37 cellular contexts compared by ENCODE assay signal in the genomic region with DNA sequence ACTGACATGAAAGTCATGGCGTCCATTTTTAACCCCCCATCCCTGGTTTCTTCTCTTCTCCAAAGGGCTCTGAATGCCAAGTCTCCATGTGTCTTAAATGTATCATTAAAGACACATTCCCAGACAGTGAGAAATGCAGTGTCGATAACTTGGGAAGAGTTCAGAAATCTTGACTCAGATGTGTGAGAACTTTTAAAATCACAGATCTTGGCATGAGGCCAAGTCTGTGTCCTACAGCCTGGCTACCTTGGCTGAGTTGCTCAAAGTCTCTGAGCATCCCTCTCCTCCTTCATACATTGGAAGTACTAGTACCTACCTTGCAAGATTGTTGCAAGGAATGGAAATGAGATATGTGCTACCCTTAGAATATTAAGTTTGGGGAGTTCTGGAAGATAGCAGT.
"Had no signal": no experiment of that assay in that cellular context is flagged by ENCODE, and none has a peak within 500 bp of the region (broad histone marks: within the 10 kb centered on the region; RNA-seq: fewer than 3 reads in every experiment).

No MANE protein-coding gene starts in this region.

- H3K36me3 Mint-ChIP-seq: activated CD4-positive, alpha-beta memory T cell treated with anti-CD3 and anti-CD28 coated beads for 36 hours; brain had no signal

- H3K27ac Mint-ChIP-seq: activated B cell treated with CpG ODN at 0.5 μM for 24 hours; activated CD4-positive, alpha-beta memory T cell treated with anti-CD3 and anti-CD28 coated beads for 36 hours; activated naive CD4-positive, alpha-beta T cell treated with anti-CD3 and anti-CD28 coated beads for 36 hours; activated naive CD4-positive, alpha-beta T cell treated with anti-CD3 and anti-CD28 coated beads, Interleukin-2, amount 50 U/mL, for 72 hours; activated T-helper 1 cell treated with anti-CD3 and anti-CD28 coated beads, Interleukin-12 subunit alpha, Interleukin-12 subunit beta, Interleukin-2, Interleukin-4 antibody, amounts not matched to agents 30 ng/mL and 10 ng/mL and 1 ng/mL, durations not matched to agents 14 hours and 24 hours and 36 hours had no signal

- H3K27me3 ChIP-seq: adrenal gland, cardiac muscle cell had no signal

- H3K4me3 ChIP-seq: adrenal gland, cardiac muscle cell, PC-9 had no signal

- H3K27ac ChIP-seq: adrenal gland, cardiac muscle cell, PC-9, RWPE1, VCaP had no signal

- H3K36me3 ChIP-seq: adrenal gland, cardiac muscle cell had no signal

- H3K4me1 ChIP-seq: adrenal gland had no signal

- DNase-seq: activated B cell treated with CpG ODN at 0.5 μM for 24 hours; activated CD4-positive, alpha-beta memory T cell treated with anti-CD3 and anti-CD28 coated beads for 36 hours; activated CD4-positive, alpha-beta T cell treated with anti-CD3 and anti-CD28 coated beads for 4 hours; activated CD4-positive, alpha-beta T cell treated with anti-CD3 and anti-CD28 coated beads, Interleukin-2, amount 50 U/mL, for 1 hour; activated CD4-positive, CD25-positive, alpha-beta regulatory T cell treated with anti-CD3 and anti-CD28 coated beads, Interleukin-2, amount 50 U/mL, for 72 hours; activated CD8-positive, alpha-beta memory T cell treated with anti-CD3 and anti-CD28 coated beads, Interleukin-2, amount 50 U/mL, for 4 hours; activated gamma-delta T cell treated with Interleukin-2 at 50 U/mL for 16 hours; activated naive CD4-positive, alpha-beta T cell treated with anti-CD3 and anti-CD28 coated beads for 36 hours; activated T-cell treated with anti-CD3 and anti-CD28 coated beads for 4 hours; activated T-cell treated with anti-CD3 and anti-CD28 coated beads, Interleukin-2, amount 50 U/mL, for 4 hours; adrenal gland; Kasumi-1; KG1; MM.1S; MV-4-11; NCI-H1092; NCI-H1436 treated with DMSO at 0.1 percent for 48 hours; NCI-H1694 treated with DMSO at 0.1 percent for 48 hours; NCI-H2029; NCI-H345; NCI-H524 treated with DMSO at 0.1 percent for 48 hours; NCI-H774; PC-9; SIG-M5; SW 1271; T-helper 1 cell; T-helper 2 cell; T-helper 9 cell had no signal

- H3K27me3 Mint-ChIP-seq: activated B cell treated with CpG ODN at 0.5 μM for 24 hours; activated CD4-positive, alpha-beta memory T cell treated with anti-CD3 and anti-CD28 coated beads for 36 hours; central memory CD8-positive, alpha-beta T cell had no signal

- H3K4me2 ChIP-seq: PC-9 had no signal

- H3K9me3 ChIP-seq: adrenal gland had no signal

- H3K4me3 Mint-ChIP-seq: activated B cell treated with CpG ODN at 0.5 μM for 24 hours; activated CD4-positive, alpha-beta memory T cell treated with anti-CD3 and anti-CD28 coated beads for 36 hours; activated naive CD4-positive, alpha-beta T cell treated with anti-CD3 and anti-CD28 coated beads for 36 hours; activated T-cell treated with anti-CD3 and anti-CD28 coated beads, Interleukin-2, amount 50 U/mL, for 4 hours; activated T-helper 1 cell treated with anti-CD3 and anti-CD28 coated beads, Interleukin-12 subunit alpha, Interleukin-12 subunit beta, Interleukin-2, Interleukin-4 antibody, amounts not matched to agents 30 ng/mL and 10 ng/mL and 1 ng/mL, durations not matched to agents 14 hours and 24 hours and 36 hours; central memory CD8-positive, alpha-beta T cell had no signal

- H3K4me1 Mint-ChIP-seq: activated B cell treated with CpG ODN at 0.5 μM for 24 hours; central memory CD8-positive, alpha-beta T cell had no signal

- H2AFZ ChIP-seq: PC-9 had no signal

- FAIRE-seq: RCC 7860 had no signal

- ATAC-seq: activated naive CD4-positive, alpha-beta T cell treated with anti-CD3 and anti-CD28 coated beads, Interleukin-2, amount 50 U/mL, for 72 hours; activated T-cell treated with anti-CD3 and anti-CD28 coated beads, Interleukin-2, amount 50 U/mL, for 4 hours; Right ventricle myocardium inferior had no signal
